In the genomic region with DNA sequence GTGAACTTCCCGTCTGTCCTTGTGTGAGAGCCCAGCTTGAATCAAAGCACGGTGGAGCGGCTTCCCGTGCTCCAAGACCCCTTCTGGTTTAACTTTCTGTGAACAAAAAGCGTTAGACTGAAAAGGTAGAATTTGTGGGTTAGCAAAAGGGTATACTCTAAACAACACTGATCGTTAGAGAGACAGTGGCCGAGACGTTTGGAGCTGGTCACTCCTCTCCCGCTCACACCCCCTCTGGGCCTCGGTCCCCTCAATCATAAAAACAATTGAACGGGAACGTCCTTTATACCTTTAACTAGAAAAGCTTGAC, we compare ENCODE assay signal across 9 cellular contexts. TPM values are rescaled to one million over a fixed set of nuclear protein-coding genes. Genes with fewer than 3 reads are reported as not detected.
DNase-seq lines count a peak whose midpoint lies in the region; ATAC-seq and TF ChIP-seq lines count a peak whose summit lies in the region.
"Had no signal": no experiment of that assay in that cellular context is flagged by ENCODE, and none has a peak within 500 bp of the region (broad histone marks: within the 10 kb centered on the region; RNA-seq: fewer than 3 reads in every experiment).

No MANE protein-coding gene starts in this region.

- TF ChIP-seq EP300 in stomach (IDR thresholded peaks at IDR 0.05) = no peak

- H3K36me3 Mint-ChIP-seq in activated T-helper 1 cell treated with anti-CD3 and anti-CD28 coated beads, Interleukin-12 subunit alpha, Interleukin-12 subunit beta, Interleukin-2, Interleukin-4 antibody, amounts not matched to agents 30 ng/mL and 10 ng/mL and 1 ng/mL, durations not matched to agents 14 hours and 24 hours and 36 hours (ENCODE audit: low read depth) = peaks cover 31% of the 10 kb centered on the region

- H3K27ac ChIP-seq in iPS DF 6.9 (ENCODE audit: low read length) (no peak overlapping the region), stomach (peak overlapping the region; percentile 78 to 87 (median 85))

- H3K4me3 ChIP-seq in iPS DF 6.9 (ENCODE audit: low read length) = peak overlapping the region; percentile 69
- H3K4me3 ChIP-seq in stomach = peak overlapping the region; percentile 77 to 96 (median 94)

- H3K4me1 ChIP-seq in iPS DF 6.9 (ENCODE audit: control insufficient read depth, insufficient read depth, low read length) (no peaks in the 10 kb centered on the region), stomach (peaks cover 6 to 31% (median 24%) of the 10 kb centered on the region in 4 donors)

- DNase-seq in activated T-helper 1 cell treated with anti-CD3 and anti-CD28 coated beads, Interleukin-12 subunit alpha, Interleukin-12 subunit beta, Interleukin-2, Interleukin-4 antibody, amounts not matched to agents 30 ng/mL and 10 ng/mL and 1 ng/mL, durations not matched to agents 14 hours and 24 hours and 36 hours (ENCODE audit: low spot score) = no peak
- DNase-seq in iPS DF 6.9 (ENCODE audit: low read depth, low spot score) (no peak), stomach (no peak), DMS153 treated with DMSO at 0.1 percent for 48 hours (lab: John Stamatoyannopoulos, UW; ENCODE audit: unreplicated experiment) (no peak), anterior cingulate cortex (lab: John Stamatoyannopoulos, UW) (no peak)

- TF ChIP-seq POLR2A in stomach (IDR thresholded peaks at IDR 0.05) = no peak

- no peaks in the 10 kb centered on the region for H3K27me3 Mint-ChIP-seq in activated T-helper 1 cell treated with anti-CD3 and anti-CD28 coated beads, Interleukin-12 subunit alpha, Interleukin-12 subunit beta, Interleukin-2, Interleukin-4 antibody, amounts not matched to agents 30 ng/mL and 10 ng/mL and 1 ng/mL, durations not matched to agents 14 hours and 24 hours and 36 hours (ENCODE audit: insufficient read depth)

- TF ChIP-seq CTCF in stomach (IDR thresholded peaks at IDR 0.05) = no peak

- H3K4me1 Mint-ChIP-seq in activated T-helper 1 cell treated with anti-CD3 and anti-CD28 coated beads, Interleukin-12 subunit alpha, Interleukin-12 subunit beta, Interleukin-2, Interleukin-4 antibody, amounts not matched to agents 30 ng/mL and 10 ng/mL and 1 ng/mL, durations not matched to agents 14 hours and 24 hours and 36 hours (ENCODE audit: low read depth) = peaks cover 15% of the 10 kb centered on the region

- no CpG with 5 or more reads among the region's 12 CpGs for WGBS in iPS DF 6.9 (ENCODE audit: insufficient coverage, insufficient read length)
- 0 to 1% (median 1%) methylated on average over 12 of the region's 12 CpGs for WGBS in stomach, 5 donors

- ATAC-seq in HG02571 (IDR thresholded peaks at IDR 0.05; ENCODE audit: unreplicated experiment) = peak; percentile 7
- no peak for ATAC-seq in GM21381 (IDR thresholded peaks at IDR 0.05; ENCODE audit: unreplicated experiment)
- ATAC-seq in HG02938 (IDR thresholded peaks at IDR 0.05; ENCODE audit: unreplicated experiment) = no peak

- H3K36me3 ChIP-seq in iPS DF 6.9 (ENCODE audit: control insufficient read depth, insufficient read depth, low read length) (peaks cover 4% of the 10 kb centered on the region; the same call in 1 of the 2 replicates), stomach (peaks cover 15 to 54% (median 44%) of the 10 kb centered on the region in 4 donors)

- H3K27ac Mint-ChIP-seq in activated T-helper 1 cell treated with anti-CD3 and anti-CD28 coated beads, Interleukin-12 subunit alpha, Interleukin-12 subunit beta, Interleukin-2, Interleukin-4 antibody, amounts not matched to agents 30 ng/mL and 10 ng/mL and 1 ng/mL, durations not matched to agents 14 hours and 24 hours and 36 hours = peak overlapping the region; percentile 70

- H3K27me3 ChIP-seq in iPS DF 6.9 (ENCODE audit: control insufficient read depth, insufficient read depth, low read length) (no peaks in the 10 kb centered on the region), stomach (no peaks in the 10 kb centered on the region)

- H3K9me3 ChIP-seq in iPS DF 6.9 (ENCODE audit: control insufficient read depth, insufficient read depth, low read length) (no peaks in the 10 kb centered on the region), stomach (no peaks in the 10 kb centered on the region)

- H3K9me3 Mint-ChIP-seq in activated T-helper 1 cell treated with anti-CD3 and anti-CD28 coated beads, Interleukin-12 subunit alpha, Interleukin-12 subunit beta, Interleukin-2, Interleukin-4 antibody, amounts not matched to agents 30 ng/mL and 10 ng/mL and 1 ng/mL, durations not matched to agents 14 hours and 24 hours and 36 hours = no peaks in the 10 kb centered on the region

- intact Hi-C loops in activated T-helper 1 cell treated with anti-CD3 and anti-CD28 coated beads, Interleukin-12 subunit alpha, Interleukin-12 subunit beta, Interleukin-2, Interleukin-4 antibody, amounts not matched to agents 30 ng/mL and 10 ng/mL and 1 ng/mL, durations not matched to agents 14 hours and 24 hours and 36 hours (cut with micrococcal nuclease) = loop anchor here (1.0 kb wide), 4 partner anchors 19 to 68 kb away; partner anchors contain the start of genes ALKBH4 and LRWD1
- intact Hi-C loops in stomach (cut with DNase I; ENCODE audit: low total_unique reads) = no loop called here

- H3K4me3 Mint-ChIP-seq in activated T-helper 1 cell treated with anti-CD3 and anti-CD28 coated beads, Interleukin-12 subunit alpha, Interleukin-12 subunit beta, Interleukin-2, Interleukin-4 antibody, amounts not matched to agents 30 ng/mL and 10 ng/mL and 1 ng/mL, durations not matched to agents 14 hours and 24 hours and 36 hours = peak overlapping the region; percentile 87

RNA-seq across cellular contexts. Expression of gene PRKRIP1, which starts 0.5 kb away (rescaled TPM):
- total RNA-seq in activated T-helper 1 cell treated with anti-CD3 and anti-CD28 coated beads, Interleukin-12 subunit alpha, Interleukin-12 subunit beta, Interleukin-2, Interleukin-4 antibody, amounts not matched to agents 30 ng/mL and 10 ng/mL and 1 ng/mL, durations not matched to agents 14 hours and 24 hours and 36 hours = 25.7 and 28.3 TPM in 2 replicates
- total RNA-seq in stomach = 10 to 100 TPM; 23.9 to 92.7 (median 34.0) TPM
- polyA plus RNA-seq in stomach = 10 to 100 TPM; 23.5 to 29.6 (median 28.7) TPM

RNA-seq across cellular contexts. Expression of gene ORAI2, which starts 36.7 kb away (rescaled TPM):
- total RNA-seq in activated T-helper 1 cell treated with anti-CD3 and anti-CD28 coated beads, Interleukin-12 subunit alpha, Interleukin-12 subunit beta, Interleukin-2, Interleukin-4 antibody, amounts not matched to agents 30 ng/mL and 10 ng/mL and 1 ng/mL, durations not matched to agents 14 hours and 24 hours and 36 hours = 55.2 and 59.9 TPM in 2 replicates
- total RNA-seq in stomach = 10 to 100 TPM in 1 of 5 donors, 1 to 10 TPM in 2, under 1 TPM in 1, not detected in 1; 0.58 to 44.3 (median 9.1) TPM
- 1 to 10 TPM; 1.9 to 8.0 (median 5.7) TPM for polyA plus RNA-seq in stomach

RNA-seq across cellular contexts. Expression of gene SPDYE6, which starts 40.4 kb away (rescaled TPM):
- total RNA-seq in activated T-helper 1 cell treated with anti-CD3 and anti-CD28 coated beads, Interleukin-12 subunit alpha, Interleukin-12 subunit beta, Interleukin-2, Interleukin-4 antibody, amounts not matched to agents 30 ng/mL and 10 ng/mL and 1 ng/mL, durations not matched to agents 14 hours and 24 hours and 36 hours = not detected in 2 replicates
- not detected for total RNA-seq in stomach
- polyA plus RNA-seq in stomach = not detected
- total RNA-seq: activated CD8-positive, alpha-beta memory T cell treated with anti-CD3 and anti-CD28 coated beads for 36 hours had no signal
